In the genomic region with DNA sequence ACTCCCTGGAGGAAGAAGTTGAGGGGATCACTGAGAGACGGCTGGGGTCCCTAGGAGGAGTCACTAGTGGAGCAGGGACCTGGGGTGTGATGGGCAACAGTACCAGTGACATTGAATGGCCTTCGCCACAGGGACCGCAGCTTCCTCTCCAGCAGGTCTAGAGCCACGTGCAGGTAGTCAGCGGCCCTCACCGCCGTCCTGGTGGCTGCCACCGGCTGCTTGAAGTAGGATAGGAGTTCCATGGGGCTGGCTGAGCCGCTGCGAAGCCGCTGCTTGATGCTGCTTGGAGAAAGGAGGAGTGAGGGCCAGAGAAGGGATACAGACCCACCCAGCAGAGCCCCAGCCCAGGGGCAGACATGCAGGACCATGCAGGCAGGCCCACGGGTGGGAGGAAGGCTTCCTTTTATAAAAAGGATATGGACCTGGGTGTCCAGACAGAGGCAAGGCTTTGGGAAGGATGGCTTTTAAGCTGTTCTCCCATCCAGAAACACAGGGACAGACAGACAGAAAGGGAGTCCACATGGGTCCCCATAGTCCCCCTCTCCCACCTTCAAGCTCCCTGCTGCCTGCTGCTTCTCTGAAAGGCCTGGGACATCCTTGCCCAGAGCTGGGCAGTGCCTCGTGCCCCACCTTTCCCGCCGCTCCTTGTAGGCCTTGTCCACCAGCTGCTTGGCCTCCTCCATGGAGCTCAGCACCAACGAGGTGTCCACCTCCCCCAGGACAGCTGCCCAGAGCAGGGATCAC, we compare ENCODE assay signal across 1 cellular context.
TF ChIP-seq lines count a peak whose summit lies in the region.

No MANE protein-coding gene starts in this region.

TF ChIP-seq in SK-N-SH treated with all-trans-retinoic acid at 6 μM for 48 hours, 23 proteins besides CTCF, POLR2A, EP300 and RAD21 (continued from another document):
- TF ChIP-seq, protein P1, sequence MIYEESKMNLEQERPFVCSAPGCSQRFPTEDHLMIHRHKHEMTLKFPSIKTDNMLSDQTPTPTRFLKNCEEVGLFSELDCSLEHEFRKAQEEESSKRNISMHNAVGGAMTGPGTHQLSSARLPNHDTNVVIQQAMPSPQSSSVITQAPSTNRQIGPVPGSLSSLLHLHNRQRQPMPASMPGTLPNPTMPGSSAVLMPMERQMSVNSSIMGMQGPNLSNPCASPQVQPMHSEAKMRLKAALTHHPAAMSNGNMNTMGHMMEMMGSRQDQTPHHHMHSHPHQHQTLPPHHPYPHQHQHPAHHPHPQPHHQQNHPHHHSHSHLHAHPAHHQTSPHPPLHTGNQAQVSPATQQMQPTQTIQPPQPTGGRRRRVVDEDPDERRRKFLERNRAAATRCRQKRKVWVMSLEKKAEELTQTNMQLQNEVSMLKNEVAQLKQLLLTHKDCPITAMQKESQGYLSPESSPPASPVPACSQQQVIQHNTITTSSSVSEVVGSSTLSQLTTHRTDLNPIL (CRISPR knock-in tag; IDR thresholded peaks at IDR 0.05; ENCODE audit: low read depth): no peak
- TF ChIP-seq CSDC2 (CRISPR knock-in tag; IDR thresholded peaks at IDR 0.05): no peak
- TF ChIP-seq TCF4 (CRISPR knock-in tag; IDR thresholded peaks at IDR 0.05; ENCODE audit: borderline replicate concordance): no peak
- no peak for TF ChIP-seq ARNTL (CRISPR knock-in tag; IDR thresholded peaks at IDR 0.05; ENCODE audit: borderline replicate concordance, low read depth)
- no peak for TF ChIP-seq OSR1 (CRISPR knock-in tag; IDR thresholded peaks at IDR 0.05)
- no peak for TF ChIP-seq ZNF70 (CRISPR knock-in tag; IDR thresholded peaks at IDR 0.05)
- no peak for TF ChIP-seq ZFP30 (CRISPR knock-in tag; IDR thresholded peaks at IDR 0.05)
- TF ChIP-seq ZFP3 (CRISPR knock-in tag; IDR thresholded peaks at IDR 0.05): no peak
- TF ChIP-seq, protein P2, sequence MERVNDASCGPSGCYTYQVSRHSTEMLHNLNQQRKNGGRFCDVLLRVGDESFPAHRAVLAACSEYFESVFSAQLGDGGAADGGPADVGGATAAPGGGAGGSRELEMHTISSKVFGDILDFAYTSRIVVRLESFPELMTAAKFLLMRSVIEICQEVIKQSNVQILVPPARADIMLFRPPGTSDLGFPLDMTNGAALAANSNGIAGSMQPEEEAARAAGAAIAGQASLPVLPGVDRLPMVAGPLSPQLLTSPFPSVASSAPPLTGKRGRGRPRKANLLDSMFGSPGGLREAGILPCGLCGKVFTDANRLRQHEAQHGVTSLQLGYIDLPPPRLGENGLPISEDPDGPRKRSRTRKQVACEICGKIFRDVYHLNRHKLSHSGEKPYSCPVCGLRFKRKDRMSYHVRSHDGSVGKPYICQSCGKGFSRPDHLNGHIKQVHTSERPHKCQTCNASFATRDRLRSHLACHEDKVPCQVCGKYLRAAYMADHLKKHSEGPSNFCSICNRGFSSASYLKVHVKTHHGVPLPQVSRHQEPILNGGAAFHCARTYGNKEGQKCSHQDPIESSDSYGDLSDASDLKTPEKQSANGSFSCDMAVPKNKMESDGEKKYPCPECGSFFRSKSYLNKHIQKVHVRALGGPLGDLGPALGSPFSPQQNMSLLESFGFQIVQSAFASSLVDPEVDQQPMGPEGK (CRISPR knock-in tag; IDR thresholded peaks at IDR 0.05; ENCODE audit: borderline replicate concordance): no peak
- TF ChIP-seq, protein P3, sequence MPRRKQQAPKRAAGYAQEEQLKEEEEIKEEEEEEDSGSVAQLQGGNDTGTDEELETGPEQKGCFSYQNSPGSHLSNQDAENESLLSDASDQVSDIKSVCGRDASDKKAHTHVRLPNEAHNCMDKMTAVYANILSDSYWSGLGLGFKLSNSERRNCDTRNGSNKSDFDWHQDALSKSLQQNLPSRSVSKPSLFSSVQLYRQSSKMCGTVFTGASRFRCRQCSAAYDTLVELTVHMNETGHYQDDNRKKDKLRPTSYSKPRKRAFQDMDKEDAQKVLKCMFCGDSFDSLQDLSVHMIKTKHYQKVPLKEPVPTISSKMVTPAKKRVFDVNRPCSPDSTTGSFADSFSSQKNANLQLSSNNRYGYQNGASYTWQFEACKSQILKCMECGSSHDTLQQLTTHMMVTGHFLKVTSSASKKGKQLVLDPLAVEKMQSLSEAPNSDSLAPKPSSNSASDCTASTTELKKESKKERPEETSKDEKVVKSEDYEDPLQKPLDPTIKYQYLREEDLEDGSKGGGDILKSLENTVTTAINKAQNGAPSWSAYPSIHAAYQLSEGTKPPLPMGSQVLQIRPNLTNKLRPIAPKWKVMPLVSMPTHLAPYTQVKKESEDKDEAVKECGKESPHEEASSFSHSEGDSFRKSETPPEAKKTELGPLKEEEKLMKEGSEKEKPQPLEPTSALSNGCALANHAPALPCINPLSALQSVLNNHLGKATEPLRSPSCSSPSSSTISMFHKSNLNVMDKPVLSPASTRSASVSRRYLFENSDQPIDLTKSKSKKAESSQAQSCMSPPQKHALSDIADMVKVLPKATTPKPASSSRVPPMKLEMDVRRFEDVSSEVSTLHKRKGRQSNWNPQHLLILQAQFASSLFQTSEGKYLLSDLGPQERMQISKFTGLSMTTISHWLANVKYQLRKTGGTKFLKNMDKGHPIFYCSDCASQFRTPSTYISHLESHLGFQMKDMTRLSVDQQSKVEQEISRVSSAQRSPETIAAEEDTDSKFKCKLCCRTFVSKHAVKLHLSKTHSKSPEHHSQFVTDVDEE (CRISPR knock-in tag; IDR thresholded peaks at IDR 0.05): no peak
- TF ChIP-seq ZNF565 (CRISPR knock-in tag; conservative IDR thresholded peaks at IDR 0.05; ENCODE audit: low read depth): no peak
- TF ChIP-seq, protein P4, sequence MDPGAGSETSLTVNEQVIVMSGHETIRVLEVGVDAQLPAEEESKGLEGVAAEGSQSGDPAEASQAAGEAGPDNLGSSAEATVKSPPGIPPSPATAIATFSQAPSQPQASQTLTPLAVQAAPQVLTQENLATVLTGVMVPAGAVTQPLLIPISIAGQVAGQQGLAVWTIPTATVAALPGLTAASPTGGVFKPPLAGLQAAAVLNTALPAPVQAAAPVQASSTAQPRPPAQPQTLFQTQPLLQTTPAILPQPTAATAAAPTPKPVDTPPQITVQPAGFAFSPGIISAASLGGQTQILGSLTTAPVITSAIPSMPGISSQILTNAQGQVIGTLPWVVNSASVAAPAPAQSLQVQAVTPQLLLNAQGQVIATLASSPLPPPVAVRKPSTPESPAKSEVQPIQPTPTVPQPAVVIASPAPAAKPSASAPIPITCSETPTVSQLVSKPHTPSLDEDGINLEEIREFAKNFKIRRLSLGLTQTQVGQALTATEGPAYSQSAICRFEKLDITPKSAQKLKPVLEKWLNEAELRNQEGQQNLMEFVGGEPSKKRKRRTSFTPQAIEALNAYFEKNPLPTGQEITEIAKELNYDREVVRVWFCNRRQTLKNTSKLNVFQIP (CRISPR knock-in tag; IDR thresholded peaks at IDR 0.05; ENCODE audit: borderline replicate concordance, low read depth): no peak
- no peak for TF ChIP-seq GLIS3 (CRISPR knock-in tag; IDR thresholded peaks at IDR 0.05)
- no peak for TF ChIP-seq ESRRG (CRISPR knock-in tag; IDR thresholded peaks at IDR 0.05)
- no peak for TF ChIP-seq PPARA (CRISPR knock-in tag; IDR thresholded peaks at IDR 0.05; ENCODE audit: borderline replicate concordance)
- TF ChIP-seq, protein P5, sequence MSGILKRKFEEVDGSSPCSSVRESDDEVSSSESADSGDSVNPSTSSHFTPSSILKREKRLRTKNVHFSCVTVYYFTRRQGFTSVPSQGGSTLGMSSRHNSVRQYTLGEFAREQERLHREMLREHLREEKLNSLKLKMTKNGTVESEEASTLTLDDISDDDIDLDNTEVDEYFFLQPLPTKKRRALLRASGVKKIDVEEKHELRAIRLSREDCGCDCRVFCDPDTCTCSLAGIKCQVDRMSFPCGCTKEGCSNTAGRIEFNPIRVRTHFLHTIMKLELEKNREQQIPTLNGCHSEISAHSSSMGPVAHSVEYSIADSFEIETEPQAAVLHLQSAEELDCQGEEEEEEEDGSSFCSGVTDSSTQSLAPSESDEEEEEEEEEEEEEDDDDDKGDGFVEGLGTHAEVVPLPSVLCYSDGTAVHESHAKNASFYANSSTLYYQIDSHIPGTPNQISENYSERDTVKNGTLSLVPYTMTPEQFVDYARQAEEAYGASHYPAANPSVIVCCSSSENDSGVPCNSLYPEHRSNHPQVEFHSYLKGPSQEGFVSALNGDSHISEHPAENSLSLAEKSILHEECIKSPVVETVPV (CRISPR knock-in tag; IDR thresholded peaks at IDR 0.05): no peak
